ENCODE assay signal across 15 cellular contexts in the genomic region with DNA sequence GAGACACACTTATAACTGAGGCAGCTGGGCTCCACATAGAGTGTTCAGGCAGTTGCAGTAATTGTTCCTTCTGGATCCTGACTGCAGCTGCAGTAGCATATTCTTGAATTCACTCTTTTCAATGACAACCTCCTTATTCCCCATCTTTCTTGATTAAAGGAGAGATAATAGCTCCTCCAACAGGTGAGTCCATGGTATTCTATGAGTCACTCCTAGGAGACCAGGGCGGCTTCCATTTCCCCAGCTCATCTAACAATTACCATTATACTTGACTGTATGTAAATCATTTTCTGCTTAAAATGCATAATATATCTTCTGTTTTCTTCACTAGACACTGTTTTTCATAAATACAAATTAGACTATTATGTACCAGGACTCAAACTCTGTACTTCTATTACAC.
DNase-seq lines count a peak whose midpoint lies in the region; ATAC-seq and TF ChIP-seq lines count a peak whose summit lies in the region.
"Had no signal": no experiment of that assay in that cellular context is flagged by ENCODE, and none has a peak within 500 bp of the region (broad histone marks: within the 10 kb centered on the region; RNA-seq: fewer than 3 reads in every experiment).

No MANE protein-coding gene starts in this region.

- ATAC-seq in HG03442 (IDR thresholded peaks at IDR 0.05; ENCODE audit: unreplicated experiment): no peak

- H3K4me3 ChIP-seq in epithelial cell of esophagus (ENCODE audit: low read length): no peak overlapping the region
- H3K4me3 ChIP-seq: BLaER1, HAP-1 had no signal

- DNase-seq in DMS79 treated with DMSO at 0.1 percent for 48 hours (lab: John Stamatoyannopoulos, UW) (peak; percentile 22), DMS79 (lab: John Stamatoyannopoulos, UW) (no peak), NCI-H187 treated with DMSO at 0.1 percent for 48 hours (lab: John Stamatoyannopoulos, UW) (peak; percentile 56), NCI-H526 treated with DMSO at 0.1 percent for 48 hours (lab: John Stamatoyannopoulos, UW) (peak; percentile 91), epithelial cell of esophagus (ENCODE audit: low read depth) (peak; percentile 2), NCI-H1092 treated with DMSO at 0.1 percent for 48 hours (lab: John Stamatoyannopoulos, UW) (no peak), NCI-H2081 treated with DMSO at 0.1 percent for 48 hours (lab: John Stamatoyannopoulos, UW) (no peak)
- DNase-seq: 8988T; AML-193; Caco-2; CD8-positive, alpha-beta memory T cell; EL had no signal

- no peak for TF ChIP-seq CTCF in epithelial cell of esophagus (IDR thresholded peaks at IDR 0.05; ENCODE audit: insufficient read depth, low read depth, low read length, missing control alignments)

Comparison
In these comparisons a context has a peak if more than half of its experiments do, and no peak if none do; other contexts are left out.
1. DNase-seq: peak in DMS79 treated with DMSO at 0.1 percent for 48 hours (single experiment), NCI-H187 treated with DMSO at 0.1 percent for 48 hours (single experiment), NCI-H526 treated with DMSO at 0.1 percent for 48 hours (single experiment) and epithelial cell of esophagus (single experiment); none in DMS79 (single experiment), NCI-H1092 treated with DMSO at 0.1 percent for 48 hours (single experiment) and NCI-H2081 treated with DMSO at 0.1 percent for 48 hours (single experiment).